36 cellular contexts compared by ENCODE assay signal in genomic region chr2:154518872-154519271, GRCh38.
DNase-seq lines count a peak whose midpoint lies in the region; ATAC-seq, FAIRE-seq and TF ChIP-seq lines count a peak whose summit lies in the region.
"Had no signal": no experiment of that assay in that cellular context is flagged by ENCODE, and none has a peak within 500 bp of the region (broad histone marks: within the 10 kb centered on the region; RNA-seq: fewer than 3 reads in every experiment).

No MANE protein-coding gene starts in this region.

- H2AFZ ChIP-seq in HepG2 (ENCODE audit: low read length): no peak overlapping the region
- no peak overlapping the region for H2AFZ ChIP-seq in IMR-90 (replicated peaks; ENCODE audit: low read length, poor library complexity)
- H2AFZ ChIP-seq in K562 (ENCODE audit: low read depth, low read length): no peak overlapping the region

- no peaks in the 10 kb centered on the region for H3K79me2 ChIP-seq in HepG2 (ENCODE audit: insufficient read depth, low read length)
- H3K79me2 ChIP-seq in K562 (ENCODE audit: control insufficient read depth, insufficient read depth, low read length): no peaks in the 10 kb centered on the region

- H3K56ac ChIP-seq in IMR-90 (ENCODE audit: extremely low read depth, insufficient read depth, low read length): no peak overlapping the region

- DNase-seq in HepG2 (ENCODE audit: low spot score): no peak
- no peak for DNase-seq in right lobe of liver
- no peak for DNase-seq in A549 (ENCODE audit: low read depth in 1 of 2, low spot score in 1 of 2)
- no peak for DNase-seq in IMR-90
- no peak for DNase-seq in K562 (ENCODE audit: extremely low read depth in 1 of 4, low spot score in 3 of 4)
- DNase-seq in DMS153 treated with DMSO at 0.1 percent for 48 hours (lab: John Stamatoyannopoulos, UW; ENCODE audit: unreplicated experiment): no peak
- DNase-seq in HT-29 (ENCODE audit: low spot score): no peak
- DNase-seq in progenitor cell of endocrine pancreas (ENCODE audit: low spot score, unreplicated experiment): no peak
- DNase-seq: 8988T; ACHN; AML-193; BE2C; C1 segment of cervical spinal cord; Caco-2; Calu3; CD4-positive, alpha-beta memory T cell; CD4-positive, alpha-beta T cell; CD4-positive, CD25-positive, alpha-beta regulatory T cell; CD8-positive, alpha-beta memory T cell; CD8-positive, alpha-beta T cell; COR-L47; DMS 273 treated with DMSO at 0.1 percent for 48 hours; DMS153; DMS53; DMS79; DMS79 treated with DMSO at 0.1 percent for 48 hours; DND-41; EL had no signal

- no peaks in the 10 kb centered on the region for H3K4me1 Mint-ChIP-seq in progenitor cell of endocrine pancreas (ENCODE audit: low read depth)
- H3K4me1 Mint-ChIP-seq: B cell; CD14-positive monocyte; CD4-positive, alpha-beta memory T cell; CD4-positive, CD25-positive, alpha-beta regulatory T cell; CD8-positive, alpha-beta memory T cell had no signal

- no peak overlapping the region for H2BK5ac ChIP-seq in IMR-90 (ENCODE audit: low read depth, low read length, poor library complexity, severe bottlenecking)

- TF ChIP-seq CTCF in HepG2 (CRISPR knock-in tag; IDR thresholded peaks at IDR 0.05) (no peak), right lobe of liver (IDR thresholded peaks at IDR 0.05) (no peak), A549 (IDR thresholded peaks at IDR 0.05) (no peak), IMR-90 (conservative IDR thresholded peaks at IDR 0.05; ENCODE audit: low read depth, low read length) (no peak), K562 (IDR thresholded peaks at IDR 0.05 in 2 of 3, conservative IDR thresholded peaks at IDR 0.05 in 1 of 3; ENCODE audit: insufficient read depth in 2 of 3, low read depth in 1 of 3, low read length in 3 of 3) (no peak), progenitor cell of endocrine pancreas (IDR thresholded peaks at IDR 0.05; ENCODE audit: unreplicated experiment) (no peak)

- H3K4me2 ChIP-seq in HepG2 (ENCODE audit: low read depth, low read length) (no peak overlapping the region), A549 (no peak overlapping the region), IMR-90 (ENCODE audit: low read depth, low read length) (no peak overlapping the region), K562 (ENCODE audit: insufficient read depth, low read length) (no peak overlapping the region)
- H3K4me2 ChIP-seq: BLaER1; BLaER1 treated with 17β-estradiol and CSF1 and Interleukin-3, amounts not matched to agents 10 nM and 100 nM had no signal

- H3K27ac Mint-ChIP-seq in progenitor cell of endocrine pancreas: no peak overlapping the region
- H3K27ac Mint-ChIP-seq: B cell; CD14-positive monocyte; CD4-positive, alpha-beta memory T cell; CD4-positive, alpha-beta T cell; CD4-positive, CD25-positive, alpha-beta regulatory T cell; CD8-positive, alpha-beta memory T cell; CD8-positive, alpha-beta T cell had no signal

- H3K4ac ChIP-seq in IMR-90 (ENCODE audit: low read depth, low read length): no peak overlapping the region

- H3K27ac ChIP-seq in HepG2 (ENCODE audit: extremely low read length, insufficient read depth, low read length) (no peak overlapping the region), right lobe of liver (no peak overlapping the region), A549 (no peak overlapping the region), IMR-90 (ENCODE audit: insufficient read depth, low read length) (no peak overlapping the region), K562 (ENCODE audit: extremely low read depth, low read depth, low read length) (no peak overlapping the region)
- H3K27ac ChIP-seq: 22Rv1; BLaER1; BLaER1 treated with 17β-estradiol and CSF1 and Interleukin-3, amounts not matched to agents 10 nM and 100 nM; C4-2B had no signal

- CTCF ChIA-PET in HepG2 (lab: Yijun Ruan, JAX; ENCODE audit: low intra/inter-chr PET ratio, low total read pairs) (no interaction called here), A549 (lab: Yijun Ruan, JAX) (no interaction called here), IMR-90 (lab: Yijun Ruan, JAX) (no interaction called here), K562 (lab: Yijun Ruan, JAX; ENCODE audit: low intra/inter-chr PET ratio) (no interaction called here)

- no peaks in the 10 kb centered on the region for H3K36me3 Mint-ChIP-seq in progenitor cell of endocrine pancreas (ENCODE audit: insufficient read depth)
- H3K36me3 Mint-ChIP-seq: CD14-positive monocyte; CD4-positive, alpha-beta memory T cell; CD4-positive, CD25-positive, alpha-beta regulatory T cell; CD8-positive, alpha-beta memory T cell; CD8-positive, alpha-beta T cell had no signal

- no peaks in the 10 kb centered on the region for H3K9me1 ChIP-seq in IMR-90 (ENCODE audit: insufficient read depth, low read length)
- no peaks in the 10 kb centered on the region for H3K9me1 ChIP-seq in K562 (ENCODE audit: control insufficient read depth, insufficient read depth, low read length)

- H4K8ac ChIP-seq in IMR-90 (ENCODE audit: low read depth in 2 of 2, low read length in 2 of 2): no peak overlapping the region

- no peak overlapping the region for H2BK15ac ChIP-seq in IMR-90 (ENCODE audit: low read depth, low read length)

- H3K9me3 ChIP-seq in HepG2 (ENCODE audit: low read length): no peaks in the 10 kb centered on the region
- no peaks in the 10 kb centered on the region for H3K9me3 ChIP-seq in right lobe of liver
- no peaks in the 10 kb centered on the region for H3K9me3 ChIP-seq in A549
- H3K9me3 ChIP-seq in IMR-90 (ENCODE audit: control insufficient read depth, insufficient read depth, low read length): 0 out of 2 replicates have a peak, but pooled peaks cover 3% of the 10 kb centered on the region
- no peaks in the 10 kb centered on the region for H3K9me3 ChIP-seq in K562 (replicated peaks; ENCODE audit: control insufficient read depth, insufficient read depth, low read depth, low read length)
- H3K9me3 ChIP-seq: BE2C; BLaER1; BLaER1 treated with 17β-estradiol and CSF1 and Interleukin-3, amounts not matched to agents 10 nM and 100 nM; Caco-2 had no signal

- H2AK9ac ChIP-seq in IMR-90 (replicated peaks; ENCODE audit: low read depth, low read length, poor library complexity): no peak overlapping the region

- TF ChIP-seq RAD21 in HepG2 (CRISPR knock-in tag; IDR thresholded peaks at IDR 0.05) (no peak), A549 (conservative IDR thresholded peaks at IDR 0.05 in 1 of 2, IDR thresholded peaks at IDR 0.05 in 1 of 2) (no peak), IMR-90 (IDR thresholded peaks at IDR 0.05; ENCODE audit: low read length) (no peak), K562 (CRISPR knock-in tag; conservative IDR thresholded peaks at IDR 0.05 in 1 of 2, IDR thresholded peaks at IDR 0.05 in 1 of 2) (no peak)

- in situ Hi-C loops in HepG2 (cut with HindIII; ENCODE audit: extremely low pct_ligation_motif_present, low pct_unique_long_range_greater_than_20kb) (no loop called here), IMR-90 (cut with MboI; ENCODE audit: low sequenced_read_pairs) (no loop called here), K562 (cut with MboI) (no loop called here)

- H4K5ac ChIP-seq in IMR-90 (ENCODE audit: low read depth, low read length): no peak overlapping the region

- POLR2A ChIA-PET in HepG2 (lab: Yijun Ruan, JAX) (no interaction called here), A549 (lab: Yijun Ruan, JAX) (interaction anchor here (0.7 kb wide), 1 partner anchor 86 kb away, joined by 4 read pairs; no protein-coding TSS in a partner anchor), IMR-90 (lab: Charles Lee; ENCODE audit: unreplicated experiment) (no interaction called here), K562 (lab: Yijun Ruan, JAX) (no interaction called here)

- no peak overlapping the region for H2BK120ac ChIP-seq in IMR-90 (ENCODE audit: low read depth, low read length)

- 55% methylated on average over 1 of the region's 1 CpG for WGBS in HepG2 (ENCODE audit: low lambda C conversion rate)
- WGBS in right lobe of liver (ENCODE audit: insufficient coverage, low coverage, low lambda C conversion rate, missing lambda C conversion rate): 83% methylated on average over 1 of the region's 1 CpG
- 55% methylated on average over 1 of the region's 1 CpG for WGBS in A549 (ENCODE audit: missing lambda C conversion rate)
- no CpG with 5 or more reads among the region's 1 CpG for WGBS in IMR-90 (ENCODE audit: extremely low coverage in 2 of 2, insufficient read length in 1 of 2), 2 experiments
- 0% methylated on average over 1 of the region's 1 CpG for WGBS in K562 (ENCODE audit: insufficient coverage, low coverage, missing lambda C conversion rate)

- BruUV-seq in HepG2 (replicated peaks; lab: Mats Ljungman, UMichigan): no TSS peak
- no TSS peak for BruUV-seq in IMR-90 (replicated peaks; lab: Mats Ljungman, UMichigan)
- no TSS peak for BruUV-seq in K562 (replicated peaks; lab: Mats Ljungman, UMichigan)

- no peak overlapping the region for H2AK5ac ChIP-seq in IMR-90 (ENCODE audit: low read depth, low read length)

- dilution Hi-C loops in IMR-90 (cut with HindIII; ENCODE audit: low sequenced_read_pairs, unreplicated experiment): no loop called here

- H3K27me3 ChIP-seq in HepG2 (ENCODE audit: control insufficient read depth in 1 of 2, insufficient read depth in 2 of 2, low read length in 2 of 2): no peaks in the 10 kb centered on the region
- no peaks in the 10 kb centered on the region for H3K27me3 ChIP-seq in right lobe of liver
- no peaks in the 10 kb centered on the region for H3K27me3 ChIP-seq in IMR-90 (ENCODE audit: control insufficient read depth, insufficient read depth, low read length)
- H3K27me3 ChIP-seq in K562 (ENCODE audit: control insufficient read depth in 2 of 2, insufficient read depth in 2 of 2, low read length in 2 of 2): no peaks in the 10 kb centered on the region
- H3K27me3 ChIP-seq: BE2C; BLaER1; BLaER1 treated with 17β-estradiol and CSF1 and Interleukin-3, amounts not matched to agents 10 nM and 100 nM had no signal

- H3K4me1 ChIP-seq in HepG2 (ENCODE audit: insufficient read depth, low read length) (no peaks in the 10 kb centered on the region), right lobe of liver (no peaks in the 10 kb centered on the region), A549 (no peaks in the 10 kb centered on the region), IMR-90 (ENCODE audit: control insufficient read depth, insufficient read depth, low read length) (no peaks in the 10 kb centered on the region), K562 (replicated peaks in 1 of 2; ENCODE audit: control insufficient read depth in 2 of 2, insufficient read depth in 2 of 2, low read length in 2 of 2) (no peaks in the 10 kb centered on the region)
- H3K4me1 ChIP-seq: BE2C; BLaER1; BLaER1 treated with 17β-estradiol and CSF1 and Interleukin-3, amounts not matched to agents 10 nM and 100 nM; Caco-2 had no signal

- H3K23ac ChIP-seq in IMR-90 (ENCODE audit: low read depth, low read length): no peak overlapping the region

- no peaks in the 10 kb centered on the region for H3K27me3 Mint-ChIP-seq in progenitor cell of endocrine pancreas
- H3K27me3 Mint-ChIP-seq: B cell; CD4-positive, alpha-beta memory T cell; CD4-positive, alpha-beta T cell; CD4-positive, CD25-positive, alpha-beta regulatory T cell; CD8-positive, alpha-beta memory T cell had no signal

- no peak for FAIRE-seq in HepG2 (lab: Jason Lieb, UNC)
- FAIRE-seq in A549 (lab: Jason Lieb, UNC): no peak
- no peak for FAIRE-seq in K562 (lab: Jason Lieb, UNC)
- FAIRE-seq: A204.1, D721Med had no signal

- ATAC-seq in HepG2: no peak
- no peak for ATAC-seq in right lobe of liver
- no peak for ATAC-seq in A549
- no peak for ATAC-seq in IMR-90 (ENCODE audit: low read depth)
- ATAC-seq in K562: no peak
- ATAC-seq: CD8-positive, alpha-beta T cell had no signal

- H3K18ac ChIP-seq in IMR-90 (ENCODE audit: low read depth, low read length): no peak overlapping the region

- no peaks in the 10 kb centered on the region for H3K79me1 ChIP-seq in IMR-90 (ENCODE audit: low read depth in 1 of 2, low read length in 2 of 2)

- H4K91ac ChIP-seq in IMR-90 (ENCODE audit: insufficient read depth, low read depth, low read length): no peak overlapping the region

- no peaks in the 10 kb centered on the region for H4K20me1 ChIP-seq in HepG2 (ENCODE audit: insufficient read depth, low read length)
- no peaks in the 10 kb centered on the region for H4K20me1 ChIP-seq in IMR-90 (ENCODE audit: insufficient read depth, low read length)
- H4K20me1 ChIP-seq in K562 (replicated peaks; ENCODE audit: control insufficient read depth, insufficient read depth, low read length): no peaks in the 10 kb centered on the region
- H4K20me1 ChIP-seq: BLaER1; BLaER1 treated with 17β-estradiol and CSF1 and Interleukin-3, amounts not matched to agents 10 nM and 100 nM had no signal

- no peak overlapping the region for H3K14ac ChIP-seq in IMR-90 (replicated peaks; ENCODE audit: low read depth, low read length)

- H3K9ac ChIP-seq in HepG2 (ENCODE audit: insufficient read depth, low read depth, low read length) (no peak overlapping the region), IMR-90 (ENCODE audit: low read depth, low read length) (no peak overlapping the region), K562 (ENCODE audit: insufficient read depth in 1 of 2, low read depth in 2 of 2, low read length in 2 of 2) (no peak overlapping the region)
- H3K9ac ChIP-seq: BLaER1; BLaER1 treated with 17β-estradiol and CSF1 and Interleukin-3, amounts not matched to agents 10 nM and 100 nM had no signal

- no peak overlapping the region for H3K4me3 Mint-ChIP-seq in progenitor cell of endocrine pancreas (ENCODE audit: low read depth)
- H3K4me3 Mint-ChIP-seq: B cell; CD14-positive monocyte; CD4-positive, alpha-beta memory T cell; CD4-positive, alpha-beta T cell; CD8-positive, alpha-beta memory T cell; CD8-positive, alpha-beta T cell had no signal

- no peaks in the 10 kb centered on the region for H3K36me3 ChIP-seq in HepG2 (replicated peaks in 1 of 2; ENCODE audit: control insufficient read depth in 1 of 2, insufficient read depth in 2 of 2, low read length in 2 of 2)
- H3K36me3 ChIP-seq in right lobe of liver: no peaks in the 10 kb centered on the region
- no peaks in the 10 kb centered on the region for H3K36me3 ChIP-seq in IMR-90 (ENCODE audit: control insufficient read depth, insufficient read depth, low read length)
- no peaks in the 10 kb centered on the region for H3K36me3 ChIP-seq in K562 (ENCODE audit: control insufficient read depth, insufficient read depth, low read length)
- H3K36me3 ChIP-seq: BE2C; BLaER1; BLaER1 treated with 17β-estradiol and CSF1 and Interleukin-3, amounts not matched to agents 10 nM and 100 nM had no signal

- H2BK20ac ChIP-seq in IMR-90 (ENCODE audit: low read depth, low read length): no peak overlapping the region

- H3K4me3 ChIP-seq in HepG2 (replicated peaks in 1 of 3; ENCODE audit: insufficient read depth in 1 of 3, low read depth in 2 of 3, low read length in 3 of 3): no peak overlapping the region
- H3K4me3 ChIP-seq in right lobe of liver: no peak overlapping the region
- no peak overlapping the region for H3K4me3 ChIP-seq in A549
- H3K4me3 ChIP-seq in IMR-90 (ENCODE audit: insufficient read depth, low read depth, low read length): no peak overlapping the region
- H3K4me3 ChIP-seq in K562: no peak overlapping the region
- H3K4me3 ChIP-seq: BLaER1; BLaER1 treated with 17β-estradiol and CSF1 and Interleukin-3, amounts not matched to agents 10 nM and 100 nM had no signal

- intact Hi-C loops in HepG2 (cut with micrococcal nuclease; ENCODE audit: unreplicated experiment) (no loop called here), right lobe of liver (cut with DNase I) (no loop called here), IMR-90 (cut with micrococcal nuclease) (no loop called here), K562 (cut with micrococcal nuclease) (no loop called here)

- peaks cover 8% of the 10 kb centered on the region for H3K9me3 Mint-ChIP-seq in progenitor cell of endocrine pancreas (ENCODE audit: low read depth)

- no peak for TF ChIP-seq EP300 in HepG2 (IDR thresholded peaks at IDR 0.05; ENCODE audit: low read depth in 2 of 2, low read length in 2 of 2)
- TF ChIP-seq EP300 in HepG2 (CRISPR knock-in tag; IDR thresholded peaks at IDR 0.05; ENCODE audit: borderline replicate concordance): no peak
- TF ChIP-seq EP300 in A549 (IDR thresholded peaks at IDR 0.05): no peak
- TF ChIP-seq EP300 in K562 (IDR thresholded peaks at IDR 0.05; ENCODE audit: low read length): no peak

- no peak for TF ChIP-seq POLR2A in HepG2 (IDR thresholded peaks at IDR 0.05; ENCODE audit: insufficient read depth in 1 of 2, low read depth in 2 of 2, low read length in 2 of 2)
- TF ChIP-seq POLR2A in right lobe of liver (IDR thresholded peaks at IDR 0.05): no peak
- TF ChIP-seq POLR2A in A549 (IDR thresholded peaks at IDR 0.05; ENCODE audit: low read length): no peak
- TF ChIP-seq POLR2A in IMR-90 (IDR thresholded peaks at IDR 0.05; ENCODE audit: low read depth, low read length): no peak
- no peak for TF ChIP-seq POLR2A in K562 (conservative IDR thresholded peaks at IDR 0.05)

Comparison
In these comparisons a context has a peak if more than half of its experiments do, and no peak if none do; other contexts are left out.
1. Of the 241 proteins assayed by ChIP-seq in both HepG2 and K562: peak only in HepG2: none; only in K562: none; in both: MAFF and MAFK; in neither: 239.